12 cellular contexts compared by ENCODE assay signal in genomic region chr16:18969855-18970240, GRCh38.
"Had no signal": no experiment of that assay in that cellular context is flagged by ENCODE, and none has a peak within 500 bp of the region (broad histone marks: within the 10 kb centered on the region; RNA-seq: fewer than 3 reads in every experiment).

No MANE protein-coding gene starts in this region.

- H3K36me3 ChIP-seq: neutrophil, tibial nerve, upper lobe of right lung, vagina had no signal

- H3K36me3 Mint-ChIP-seq: naive B cell; stimulated activated naive B cell treated with anti-CD40 and anti-IgM and Interleukin-4, amounts not matched to agents 10 μg/mL and 1 μg/mL and 100 μg/mL, for 72 hours had no signal

- H3K9me3 ChIP-seq: neutrophil, psoas muscle, testis, tibial nerve, upper lobe of right lung, vagina had no signal

- H3K27ac ChIP-seq: hepatocyte, neutrophil, psoas muscle, testis, tibial nerve, upper lobe of right lung, vagina had no signal

- H3K27ac Mint-ChIP-seq: nephron; stimulated activated naive B cell treated with anti-CD40 and anti-IgM and Interleukin-4, amounts not matched to agents 10 μg/mL and 1 μg/mL and 100 μg/mL, for 72 hours; stimulated activated naive CD8-positive, alpha-beta T cell treated with anti-CD3 and anti-CD28 coated beads, Interleukin-15, amount 100 ng/mL, for 72 hours had no signal

- H3K27me3 ChIP-seq: hepatocyte, testis, tibial nerve, upper lobe of right lung, vagina had no signal

- H3K79me2 ChIP-seq: hepatocyte had no signal

- H3K4me3 ChIP-seq: hepatocyte, lung had no signal

- H3K9me3 Mint-ChIP-seq: nephron; stimulated activated naive B cell treated with anti-CD40 and anti-IgM and Interleukin-4, amounts not matched to agents 10 μg/mL and 1 μg/mL and 100 μg/mL, for 72 hours; stimulated activated naive CD8-positive, alpha-beta T cell treated with anti-CD3 and anti-CD28 coated beads, Interleukin-15, amount 100 ng/mL, for 72 hours had no signal

- H3K27me3 Mint-ChIP-seq: stimulated activated naive B cell treated with anti-CD40 and anti-IgM and Interleukin-4, amounts not matched to agents 10 μg/mL and 1 μg/mL and 100 μg/mL, for 72 hours had no signal

- H3K4me1 ChIP-seq: testis, upper lobe of right lung had no signal
